Comparison of ENCODE assay signal across 21 cellular contexts in the genomic region with DNA sequence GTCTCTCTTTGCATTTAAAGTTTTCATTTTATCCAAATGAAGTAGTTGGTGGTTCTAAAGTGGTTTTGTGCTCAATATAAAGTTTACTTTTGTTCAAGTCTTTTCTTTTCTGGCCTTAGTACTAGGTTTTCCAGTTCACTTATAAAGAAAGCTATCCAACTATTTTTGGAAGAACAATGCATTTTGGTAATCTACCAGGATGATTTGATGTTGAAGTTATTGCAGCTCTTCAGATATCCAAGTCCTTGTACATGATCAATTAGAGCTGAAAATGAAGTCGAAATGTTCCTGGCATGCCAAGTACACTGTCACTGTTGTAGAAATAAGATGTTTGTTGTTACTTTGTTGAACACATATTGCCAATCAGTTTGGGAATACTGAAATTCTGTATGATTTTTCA.
"Had no signal": no experiment of that assay in that cellular context is flagged by ENCODE, and none has a peak within 500 bp of the region (broad histone marks: within the 10 kb centered on the region; RNA-seq: fewer than 3 reads in every experiment).

No MANE protein-coding gene starts in this region.

- H3K36me3 Mint-ChIP-seq: memory B cell, naive B cell, type B pancreatic cell had no signal

- H3K4me3 Mint-ChIP-seq: memory B cell, naive B cell, nephron progenitor cell, type B pancreatic cell had no signal

- H3K4me1 ChIP-seq: colonic mucosa, lower lobe of right lung had no signal

- ATAC-seq: gastrocnemius medialis, heart right ventricle, left cardiac atrium, lower lobe of right lung had no signal

- H3K27ac ChIP-seq: colonic mucosa, gastrocnemius medialis, left ventricle myocardium inferior, lower lobe of right lung, right atrium auricular region, suprapubic skin, thyroid gland had no signal

- H3K27ac Mint-ChIP-seq: memory B cell, type B pancreatic cell had no signal

- H3K27me3 ChIP-seq: colonic mucosa, gastrocnemius medialis, heart right ventricle, right atrium auricular region, suprapubic skin, thyroid gland had no signal

- DNase-seq: cerebellar nuclear complex; colonic mucosa; dermis blood vessel endothelial cell; gastrocnemius medialis; heart right ventricle; kidney; left cardiac atrium; left ventricle myocardium inferior; lower lobe of right lung; midbrain; naive B cell; nephron progenitor cell; posterior cingulate gyrus; small intestine; stimulated activated CD4-positive, alpha-beta T cell treated with anti-CD3 and anti-CD28 coated beads, Interleukin-2, amount 100 ng/mL, for 48 hours; stimulated activated naive CD4-positive, alpha-beta T cell treated with Interleukin-2 at 50 U/mL for 16 hours; thyroid gland had no signal

- H3K9me3 ChIP-seq: colonic mucosa, gastrocnemius medialis, lower lobe of right lung, right atrium auricular region, suprapubic skin, thyroid gland had no signal

- H3K4me3 ChIP-seq: colonic mucosa, gastrocnemius medialis, heart right ventricle, left ventricle myocardium inferior, lower lobe of right lung, right atrium auricular region, suprapubic skin, thyroid gland had no signal

- H3K36me3 ChIP-seq: colonic mucosa, gastrocnemius medialis, heart right ventricle, left ventricle myocardium inferior, lower lobe of right lung, right atrium auricular region, suprapubic skin, thyroid gland had no signal

- H3K9me3 Mint-ChIP-seq: naive B cell, nephron progenitor cell had no signal

- H3K27me3 Mint-ChIP-seq: type B pancreatic cell had no signal

- H3K4me1 Mint-ChIP-seq: naive B cell had no signal
